1 cellular context compared by ENCODE assay signal in genomic region chr5:142421158-142421617, GRCh38.
A peak's percentile ranks its signal among the peaks of the same experiment; 100 is the strongest.
TF ChIP-seq lines count a peak whose summit lies in the region.

No MANE protein-coding gene starts in this region.

TF ChIP-seq in HepG2, 621 proteins besides CTCF, POLR2A, EP300 and RAD21 (continued from another document):
- TF ChIP-seq ZNF512B (CRISPR knock-in tag; IDR thresholded peaks at IDR 0.05; ENCODE audit: borderline replicate concordance) (no peak), SKIL (CRISPR knock-in tag; IDR thresholded peaks at IDR 0.05; ENCODE audit: borderline replicate concordance) (0 out of 2 replicates have a peak, but pooled peaks have one; percentile 30), STAT6 (CRISPR knock-in tag; IDR thresholded peaks at IDR 0.05; ENCODE audit: borderline replicate concordance) (0 out of 2 replicates have a peak, but pooled peaks have one; percentile 39), CREM (IDR thresholded peaks at IDR 0.05) (peak; percentile 77), CREM (CRISPR knock-in tag; IDR thresholded peaks at IDR 0.05) (no peak), MAZ (IDR thresholded peaks at IDR 0.05; ENCODE audit: borderline replicate concordance, low read depth, low read length) (no peak), MAZ (CRISPR knock-in tag; IDR thresholded peaks at IDR 0.05; ENCODE audit: low read depth) (0 out of 2 replicates have a peak, but pooled peaks have one; percentile 27), ZNF547 (CRISPR knock-in tag; IDR thresholded peaks at IDR 0.05) (no peak), ISL2 (CRISPR knock-in tag; IDR thresholded peaks at IDR 0.05) (peak; percentile 85), ZFP36L2 (CRISPR knock-in tag; IDR thresholded peaks at IDR 0.05) (no peak), ARNT (IDR thresholded peaks at IDR 0.05) (no peak), SMARCC2 (IDR thresholded peaks at IDR 0.05) (no peak), HDAC2 (CRISPR knock-in tag; IDR thresholded peaks at IDR 0.05) (peak; percentile 78), ZNF749 (CRISPR knock-in tag; IDR thresholded peaks at IDR 0.05; ENCODE audit: borderline replicate concordance) (no peak), ZFP62 (CRISPR knock-in tag; IDR thresholded peaks at IDR 0.05) (no peak), TEF (CRISPR knock-in tag; IDR thresholded peaks at IDR 0.05) (no peak), PATZ1 (CRISPR knock-in tag; IDR thresholded peaks at IDR 0.05) (0 out of 2 replicates have a peak, but pooled peaks have one; percentile 15), GMEB1 (CRISPR knock-in tag; IDR thresholded peaks at IDR 0.05; ENCODE audit: borderline replicate concordance) (no peak), NFKBIZ (CRISPR knock-in tag; IDR thresholded peaks at IDR 0.05) (no peak), ZNF557 (CRISPR knock-in tag; IDR thresholded peaks at IDR 0.05) (peak; percentile 68; the same call in 1 of the 2 replicates), NCOA2 (CRISPR knock-in tag; IDR thresholded peaks at IDR 0.05) (peak; percentile 67; the same call in 1 of the 2 replicates), MTF1 (CRISPR knock-in tag; IDR thresholded peaks at IDR 0.05) (no peak), PHF21A (CRISPR knock-in tag; IDR thresholded peaks at IDR 0.05) (peak; percentile 92), EED (CRISPR knock-in tag; IDR thresholded peaks at IDR 0.05) (no peak), ZNF326 (CRISPR knock-in tag; IDR thresholded peaks at IDR 0.05; ENCODE audit: borderline replicate concordance) (no peak), ZNF124 (CRISPR knock-in tag; IDR thresholded peaks at IDR 0.05) (no peak), NFIC (IDR thresholded peaks at IDR 0.05; ENCODE audit: low read length) (peak; percentile 87), TBX2 (CRISPR knock-in tag; IDR thresholded peaks at IDR 0.05; ENCODE audit: borderline replicate concordance) (peak; percentile 93), TEAD2 (CRISPR knock-in tag; IDR thresholded peaks at IDR 0.05) (no peak)
TF ChIP-seq in HepG2: peak in this region for 77.
